ENCODE assay signal across 9 cellular contexts in genomic region chr9:69546265-69546664, GRCh38.
DNase-seq lines count a peak whose midpoint lies in the region; ATAC-seq, FAIRE-seq and TF ChIP-seq lines count a peak whose summit lies in the region.
"Had no signal": no experiment of that assay in that cellular context is flagged by ENCODE, and none has a peak within 500 bp of the region (broad histone marks: within the 10 kb centered on the region; RNA-seq: fewer than 3 reads in every experiment).

No MANE protein-coding gene starts in this region.

- H3K79me2 ChIP-seq in DND-41 (ENCODE audit: insufficient read depth, low read length) (no peaks in the 10 kb centered on the region), K562 (ENCODE audit: control insufficient read depth, insufficient read depth, low read length) (no peaks in the 10 kb centered on the region)

- H2AFZ ChIP-seq in DND-41 (ENCODE audit: low read depth, low read length) (no peak overlapping the region), K562 (ENCODE audit: low read depth, low read length) (no peak overlapping the region)

- TF ChIP-seq CTCF in DND-41 (IDR thresholded peaks at IDR 0.05; ENCODE audit: borderline replicate concordance, extremely low read depth, low read length, poor library complexity, severe bottlenecking) (peak; percentile 27), K562 (IDR thresholded peaks at IDR 0.05 in 2 of 3, conservative IDR thresholded peaks at IDR 0.05 in 1 of 3; ENCODE audit: insufficient read depth in 2 of 3, low read depth in 1 of 3, low read length in 3 of 3) (peak in 2 of 3 experiments; percentile 11 to 40; a peak in 2 of 6 replicates)
- no peak for TF ChIP-seq CTCF in CD8-positive, alpha-beta T cell (IDR thresholded peaks at IDR 0.05)

- H3K9me3 ChIP-seq in DND-41 (ENCODE audit: insufficient read depth, low read length, severe bottlenecking) = no peaks in the 10 kb centered on the region
- H3K9me3 ChIP-seq in K562 (replicated peaks; ENCODE audit: control insufficient read depth, insufficient read depth, low read depth, low read length) = no peaks in the 10 kb centered on the region
- no peaks in the 10 kb centered on the region for H3K9me3 ChIP-seq in CD8-positive, alpha-beta T cell (ENCODE audit: low read length)

- no peaks in the 10 kb centered on the region for H3K36me3 Mint-ChIP-seq in CD8-positive, alpha-beta T cell

- H3K4me3 Mint-ChIP-seq in CD8-positive, alpha-beta T cell = no peak overlapping the region

- peaks cover 10% of the 10 kb centered on the region for H3K27me3 Mint-ChIP-seq in CD8-positive, alpha-beta T cell (ENCODE audit: low read depth)

- intact Hi-C loops in K562 (cut with micrococcal nuclease) = loop anchor here (5.0 kb wide), 1 partner anchor 331 kb away; no protein-coding TSS in a partner anchor
- intact Hi-C loops in CD8-positive, alpha-beta T cell (cut with DNase I, micrococcal nuclease) = no loop called here

- H3K4me1 Mint-ChIP-seq in CD8-positive, alpha-beta T cell (ENCODE audit: low read depth) = peaks cover 4% of the 10 kb centered on the region

- H3K4me2 ChIP-seq in DND-41 (ENCODE audit: insufficient read depth, low read length) (no peak overlapping the region), K562 (ENCODE audit: insufficient read depth, low read length) (no peak overlapping the region)

- no peak for TF ChIP-seq POLR2A in K562 (conservative IDR thresholded peaks at IDR 0.05)

- in situ Hi-C loops in K562 (cut with MboI) = loop anchor here (25.0 kb wide), 1 partner anchor 484 kb away; no protein-coding TSS in a partner anchor

- H3K4me1 ChIP-seq in DND-41 (ENCODE audit: insufficient read depth, low read length) (no peaks in the 10 kb centered on the region), K562 (replicated peaks in 1 of 2; ENCODE audit: control insufficient read depth in 2 of 2, insufficient read depth in 2 of 2, low read length in 2 of 2) (no peaks in the 10 kb centered on the region)
- H3K4me1 ChIP-seq in CD8-positive, alpha-beta T cell (ENCODE audit: insufficient read depth, low read length) = no peaks in the 10 kb centered on the region

- no peak overlapping the region for H3K27ac Mint-ChIP-seq in CD8-positive, alpha-beta T cell

- no peak overlapping the region for H3K4me3 ChIP-seq in DND-41 (ENCODE audit: low read depth in 1 of 2, low read length in 2 of 2)
- no peak overlapping the region for H3K4me3 ChIP-seq in K562
- no peak overlapping the region for H3K4me3 ChIP-seq in CD8-positive, alpha-beta T cell (ENCODE audit: low read depth, low read length)

- no peak for DNase-seq in DND-41
- peak; percentile 58 for DNase-seq in NCI-H1105 treated with DMSO at 0.1 percent for 48 hours (lab: John Stamatoyannopoulos, UW)
- peak in 1 of 4 experiments; percentile 1 for DNase-seq in K562 (ENCODE audit: extremely low read depth in 1 of 4, low spot score in 3 of 4)
- peak; percentile 50 to 60 for DNase-seq in lung microvascular endothelial cell (ENCODE audit: low read depth in 2 of 2)
- no peak for DNase-seq in CD8-positive, alpha-beta T cell
- no peak for DNase-seq in DMS79 treated with DMSO at 0.1 percent for 48 hours (lab: John Stamatoyannopoulos, UW)
- DNase-seq in CD1c-positive myeloid dendritic cell (ENCODE audit: extremely low spot score) = no peak

- FAIRE-seq in K562 (lab: Jason Lieb, UNC) = no peak
- FAIRE-seq: GM19239 had no signal

- POLR2A ChIA-PET in K562 (lab: Yijun Ruan, JAX) = no interaction called here
- POLR2A ChIA-PET in CD8-positive, alpha-beta T cell (lab: Charles Lee) = no interaction called here

- H3K9ac ChIP-seq in DND-41 (ENCODE audit: low read depth, low read length) = no peak overlapping the region
- H3K9ac ChIP-seq in K562 (ENCODE audit: insufficient read depth in 1 of 2, low read depth in 2 of 2, low read length in 2 of 2) = no peak overlapping the region

- H3K27ac ChIP-seq in DND-41 (ENCODE audit: low read length) (no peak overlapping the region), K562 (ENCODE audit: extremely low read depth, low read depth, low read length) (no peak overlapping the region)
- no peak overlapping the region for H3K27ac ChIP-seq in CD8-positive, alpha-beta T cell (ENCODE audit: low read depth, low read length)

- H4K20me1 ChIP-seq in DND-41 (ENCODE audit: insufficient read depth, low read length) = no peaks in the 10 kb centered on the region
- H4K20me1 ChIP-seq in K562 (replicated peaks; ENCODE audit: control insufficient read depth, insufficient read depth, low read length) = no peaks in the 10 kb centered on the region

- TF ChIP-seq EP300 in K562 (IDR thresholded peaks at IDR 0.05; ENCODE audit: low read length) = no peak

- TF ChIP-seq RAD21 in K562 (CRISPR knock-in tag; conservative IDR thresholded peaks at IDR 0.05 in 1 of 2, IDR thresholded peaks at IDR 0.05 in 1 of 2) = peak in 1 of 2 experiments; percentile 24; a peak in 1 of 4 replicates

- H3K9me1 ChIP-seq in K562 (ENCODE audit: control insufficient read depth, insufficient read depth, low read length) = no peaks in the 10 kb centered on the region

- no peaks in the 10 kb centered on the region for H3K9me3 Mint-ChIP-seq in CD8-positive, alpha-beta T cell

- H3K27me3 ChIP-seq in DND-41 (ENCODE audit: insufficient read depth, low read length, poor library complexity) = no peaks in the 10 kb centered on the region
- peaks cover 0 to 8% of the 10 kb centered on the region in 2 experiments; a peak in 1 of 5 replicates for H3K27me3 ChIP-seq in K562 (ENCODE audit: control insufficient read depth in 2 of 2, insufficient read depth in 2 of 2, low read length in 2 of 2)
- H3K27me3 ChIP-seq in CD8-positive, alpha-beta T cell (ENCODE audit: insufficient read depth, low read length) = no peaks in the 10 kb centered on the region

- CTCF ChIA-PET in K562 (lab: Yijun Ruan, JAX; ENCODE audit: low intra/inter-chr PET ratio) = no interaction called here
- CTCF ChIA-PET in CD8-positive, alpha-beta T cell (lab: Charles Lee) = interaction anchor here (1.2 kb wide), 1 partner anchor 124 kb away, joined by 7 read pairs; no protein-coding TSS in a partner anchor

- WGBS in K562 (ENCODE audit: insufficient coverage, low coverage, missing lambda C conversion rate) = 0% methylated on average over 2 of the region's 4 CpGs

- no TSS peak for BruUV-seq in K562 (replicated peaks; lab: Mats Ljungman, UMichigan)

- H3K36me3 ChIP-seq in DND-41 (ENCODE audit: insufficient read depth, low read length) (no peaks in the 10 kb centered on the region), K562 (ENCODE audit: control insufficient read depth, insufficient read depth, low read length) (no peaks in the 10 kb centered on the region)
- H3K36me3 ChIP-seq in CD8-positive, alpha-beta T cell (ENCODE audit: insufficient read depth, low read length) = no peaks in the 10 kb centered on the region

- ATAC-seq in DND-41 (ENCODE audit: insufficient read depth, low read depth) (no peak), K562 (no peak), GM21529 (IDR thresholded peaks at IDR 0.05; ENCODE audit: unreplicated experiment) (no peak)
- ATAC-seq in CD8-positive, alpha-beta T cell = no peak

TF ChIP-seq in K562, 482 proteins besides CTCF, POLR2A, EP300 and RAD21 (continues in another document):
- TF ChIP-seq ARID3A (IDR thresholded peaks at IDR 0.05; ENCODE audit: borderline replicate concordance, low read depth, low read length) = no peak
- TF ChIP-seq HMG20B (CRISPR knock-in tag; IDR thresholded peaks at IDR 0.05) = no peak
- TF ChIP-seq TEAD4 (IDR thresholded peaks at IDR 0.05; ENCODE audit: low read length) = no peak
- TF ChIP-seq TEAD4 (CRISPR knock-in tag; IDR thresholded peaks at IDR 0.05; ENCODE audit: borderline replicate concordance) = no peak
- no peak for TF ChIP-seq ZNF778 (CRISPR knock-in tag; IDR thresholded peaks at IDR 0.05)
- no peak for TF ChIP-seq THRA (IDR thresholded peaks at IDR 0.05)
- no peak for TF ChIP-seq E4F1 (CRISPR knock-in tag; IDR thresholded peaks at IDR 0.05; ENCODE audit: borderline replicate concordance)
- no peak for TF ChIP-seq SMC3 (conservative IDR thresholded peaks at IDR 0.05; ENCODE audit: insufficient read depth, low read depth, low read length)

Comparison
In these comparisons a context has a peak if more than half of its experiments do, and no peak if none do; other contexts are left out.
1. DNase-seq: peak in NCI-H1105 treated with DMSO at 0.1 percent for 48 hours (single experiment) and lung microvascular endothelial cell (2 of 2); none in DND-41 (single experiment), CD8-positive, alpha-beta T cell (0 of 7), DMS79 treated with DMSO at 0.1 percent for 48 hours (single experiment) and CD1c-positive myeloid dendritic cell (single experiment).